ENCODE assay signal across 20 cellular contexts in the genomic region with DNA sequence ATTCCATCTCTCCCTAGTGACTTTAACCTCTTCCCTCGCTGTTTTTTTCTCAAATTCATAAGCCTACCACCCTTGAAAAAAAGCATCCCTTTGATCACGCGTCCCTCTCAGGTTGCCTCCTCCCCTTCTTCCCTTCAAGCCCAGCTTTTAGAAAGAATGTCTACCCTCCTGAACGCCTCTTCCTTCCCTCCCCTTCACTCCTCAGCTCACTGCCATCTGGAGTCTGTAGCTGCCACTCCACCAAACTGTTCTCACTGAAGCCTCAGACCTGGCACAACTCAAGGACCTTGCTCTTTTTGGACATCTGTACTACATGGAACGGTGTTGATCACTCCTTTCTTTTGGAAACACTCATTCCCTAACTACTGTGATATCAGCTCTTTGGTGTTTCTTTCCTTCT.
"Had no signal": no experiment of that assay in that cellular context is flagged by ENCODE, and none has a peak within 500 bp of the region (broad histone marks: within the 10 kb centered on the region; RNA-seq: fewer than 3 reads in every experiment).

No MANE protein-coding gene starts in this region.

- H3K27ac ChIP-seq: gastroesophageal sphincter, heart right ventricle, ovary, sigmoid colon, WERI-Rb-1 had no signal

- H3K9me3 Mint-ChIP-seq: activated CD4-positive, alpha-beta memory T cell treated with anti-CD3 and anti-CD28 coated beads for 36 hours; activated naive CD4-positive, alpha-beta T cell treated with anti-CD3 and anti-CD28 coated beads for 36 hours; activated naive CD8-positive, alpha-beta T cell treated with anti-CD3 and anti-CD28 coated beads, Interleukin-2, amount 50 U/mL, for 24 hours; activated T-helper 2 cell treated with anti-CD3 and anti-CD28 coated beads, Interferon-gamma antibody, Interleukin-2, Interleukin-4, amounts not matched to agents 10 μg/mL and 5 μg/mL and 100 μg/mL, durations not matched to agents 14 hours and 24 hours and 36 hours; endodermal cell; naive B cell; stimulated activated naive CD8-positive, alpha-beta T cell treated with anti-CD3 and anti-CD28 coated beads, Interleukin-15, amount 100 ng/mL, for 72 hours; type B pancreatic cell had no signal

- H3K4me3 Mint-ChIP-seq: activated CD4-positive, alpha-beta memory T cell treated with anti-CD3 and anti-CD28 coated beads for 36 hours; activated CD8-positive, alpha-beta memory T cell treated with anti-CD3 and anti-CD28 coated beads, Interleukin-2, amount 10 ng/mL, durations not matched to agents 7 days and 5 days; activated naive CD4-positive, alpha-beta T cell treated with anti-CD3 and anti-CD28 coated beads for 36 hours; activated naive CD8-positive, alpha-beta T cell treated with anti-CD3 and anti-CD28 coated beads, Interleukin-2, amount 50 U/mL, for 24 hours; endodermal cell; stimulated activated naive CD8-positive, alpha-beta T cell treated with anti-CD3 and anti-CD28 coated beads, Interleukin-15, amount 100 ng/mL, for 72 hours; type B pancreatic cell had no signal

- DNase-seq: activated CD4-positive, alpha-beta memory T cell treated with anti-CD3 and anti-CD28 coated beads for 36 hours; activated CD8-positive, alpha-beta memory T cell treated with anti-CD3 and anti-CD28 coated beads, Interleukin-2, amount 10 ng/mL, durations not matched to agents 7 days and 5 days; activated naive CD4-positive, alpha-beta T cell treated with anti-CD3 and anti-CD28 coated beads for 36 hours; activated naive CD8-positive, alpha-beta T cell treated with anti-CD3 and anti-CD28 coated beads, Interleukin-2, amount 50 U/mL, for 24 hours; activated T-cell treated with anti-CD3 and anti-CD28 coated beads, Interleukin-2, amount 50 U/mL, for 1 hour; aorta; endodermal cell; erythroblast; heart right ventricle; left colon; naive B cell; ovary; sigmoid colon; spleen; stimulated activated naive CD8-positive, alpha-beta T cell treated with anti-CD3 and anti-CD28 coated beads, Interleukin-15, amount 100 ng/mL, for 72 hours; WERI-Rb-1 had no signal

- H3K27me3 Mint-ChIP-seq: activated naive CD8-positive, alpha-beta T cell treated with anti-CD3 and anti-CD28 coated beads, Interleukin-2, amount 50 U/mL, for 24 hours; naive B cell had no signal

- H3K36me3 Mint-ChIP-seq: activated CD4-positive, alpha-beta memory T cell treated with anti-CD3 and anti-CD28 coated beads for 36 hours; activated CD8-positive, alpha-beta memory T cell treated with anti-CD3 and anti-CD28 coated beads, Interleukin-2, amount 10 ng/mL, durations not matched to agents 7 days and 5 days; naive B cell had no signal

- H3K27ac Mint-ChIP-seq: activated CD4-positive, alpha-beta memory T cell treated with anti-CD3 and anti-CD28 coated beads for 36 hours; activated CD8-positive, alpha-beta memory T cell treated with anti-CD3 and anti-CD28 coated beads, Interleukin-2, amount 10 ng/mL, durations not matched to agents 7 days and 5 days; activated naive CD4-positive, alpha-beta T cell treated with anti-CD3 and anti-CD28 coated beads for 36 hours; activated naive CD8-positive, alpha-beta T cell treated with anti-CD3 and anti-CD28 coated beads, Interleukin-2, amount 50 U/mL, for 24 hours; activated T-helper 2 cell treated with anti-CD3 and anti-CD28 coated beads, Interferon-gamma antibody, Interleukin-2, Interleukin-4, amounts not matched to agents 10 μg/mL and 5 μg/mL and 100 μg/mL, durations not matched to agents 14 hours and 24 hours and 36 hours; endodermal cell; type B pancreatic cell had no signal

- H3K4me3 ChIP-seq: gastroesophageal sphincter, heart right ventricle, ovary, sigmoid colon, spleen had no signal

- FAIRE-seq: islet of Langerhans had no signal

- H3K4me1 Mint-ChIP-seq: activated CD8-positive, alpha-beta memory T cell treated with anti-CD3 and anti-CD28 coated beads, Interleukin-2, amount 10 ng/mL, durations not matched to agents 7 days and 5 days had no signal
